8 cellular contexts compared by ENCODE assay signal in the genomic region with DNA sequence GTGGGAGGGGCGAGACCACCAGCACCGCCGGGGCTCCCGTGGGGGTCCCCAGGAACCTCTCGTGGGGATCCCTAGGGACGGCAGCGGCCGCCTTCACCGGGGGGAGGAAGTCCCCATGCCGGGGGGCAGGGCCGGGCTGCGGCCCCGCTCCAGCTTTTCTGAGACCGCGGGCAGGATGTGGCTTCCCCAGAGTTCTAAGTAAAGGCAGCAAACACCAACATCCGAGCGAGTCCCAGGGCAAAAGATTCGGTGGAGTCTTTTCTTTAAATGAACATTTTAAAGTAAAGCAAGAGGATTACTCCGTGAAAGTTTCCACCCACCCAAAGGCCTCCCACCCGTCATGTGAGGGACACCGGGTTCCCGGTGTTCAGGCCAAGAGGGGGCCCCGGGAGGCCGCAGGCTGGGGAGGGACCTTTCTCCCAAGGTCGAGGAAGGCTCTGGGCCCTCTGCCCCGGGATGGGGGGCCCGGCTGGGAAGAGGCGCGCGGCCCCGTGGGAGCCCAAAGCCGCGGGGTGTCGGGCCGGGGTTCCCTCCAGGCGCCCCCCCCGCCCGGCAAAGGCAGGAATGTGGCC. TPM values are rescaled to one million over a fixed set of nuclear protein-coding genes. Genes with fewer than 3 reads are reported as not detected.
A peak's percentile ranks its signal among the peaks of the same experiment; 100 is the strongest.
DNase-seq lines count a peak whose midpoint lies in the region; ATAC-seq and TF ChIP-seq lines count a peak whose summit lies in the region.

No MANE protein-coding gene starts in this region.

- H3K9me3 ChIP-seq in BE2C, result no peaks in the 10 kb centered on the region

- no peaks in the 10 kb centered on the region for H3K9me3 Mint-ChIP-seq in activated CD4-positive, alpha-beta memory T cell treated with anti-CD3 and anti-CD28 coated beads for 36 hours
- H3K9me3 Mint-ChIP-seq in neural crest cell, result no peaks in the 10 kb centered on the region

- ATAC-seq in HG02798 (IDR thresholded peaks at IDR 0.05; ENCODE audit: poor library complexity, unreplicated experiment), result peak; percentile 40
- ATAC-seq in esophagus mucosa, result peak; percentile 31
- ATAC-seq in GM21576 (IDR thresholded peaks at IDR 0.05; ENCODE audit: unreplicated experiment), result no peak

- intact Hi-C loops in activated CD4-positive, alpha-beta memory T cell treated with anti-CD3 and anti-CD28 coated beads for 36 hours (cut with micrococcal nuclease), result no loop called here

- TF ChIP-seq CTCF in BE2C (IDR thresholded peaks at IDR 0.05; ENCODE audit: low read depth, low read length), result no peak
- no peak for TF ChIP-seq CTCF in neural crest cell (conservative IDR thresholded peaks at IDR 0.05)

- POLR2A ChIA-PET in activated CD4-positive, alpha-beta memory T cell treated with anti-CD3 and anti-CD28 coated beads for 36 hours (lab: Charles Lee), result interaction anchor here (0.5 to 1.0 kb wide), 3 partner anchors 25 to 78 kb away, joined by 3 to 4 read pairs (median 4); no protein-coding TSS in a partner anchor

- no peaks in the 10 kb centered on the region for H3K36me3 Mint-ChIP-seq in activated CD4-positive, alpha-beta memory T cell treated with anti-CD3 and anti-CD28 coated beads for 36 hours
- H3K36me3 Mint-ChIP-seq in neural crest cell (ENCODE audit: low read depth), result no peaks in the 10 kb centered on the region

- H3K4me3 Mint-ChIP-seq in activated CD4-positive, alpha-beta memory T cell treated with anti-CD3 and anti-CD28 coated beads for 36 hours, result peak overlapping the region; percentile 90
- peak overlapping the region; percentile 87 for H3K4me3 Mint-ChIP-seq in neural crest cell

- no peaks in the 10 kb centered on the region for H3K4me1 ChIP-seq in BE2C

- peak overlapping the region; percentile 45 for H3K4me3 ChIP-seq in BE2C (ENCODE audit: low read depth, low read length)

- CTCF ChIA-PET in activated CD4-positive, alpha-beta memory T cell treated with anti-CD3 and anti-CD28 coated beads for 36 hours (lab: Charles Lee), result interaction anchor here (0.6 to 1.7 kb wide), 2 partner anchors 75 to 77 kb away, joined by 5 read pairs; no protein-coding TSS in a partner anchor

- DNase-seq in BE2C (peak; percentile 14), neural crest cell (ENCODE audit: low read depth, low spot score) (peak; percentile 26), ureter (ENCODE audit: low spot score) (peak; percentile 54), NCI-H146 (lab: John Stamatoyannopoulos, UW) (no peak)
- DNase-seq in activated CD4-positive, alpha-beta memory T cell treated with anti-CD3 and anti-CD28 coated beads for 36 hours, result peak; percentile 85

- no peaks in the 10 kb centered on the region for H3K27me3 ChIP-seq in BE2C

- peaks cover 7% of the 10 kb centered on the region for H3K4me1 Mint-ChIP-seq in activated CD4-positive, alpha-beta memory T cell treated with anti-CD3 and anti-CD28 coated beads for 36 hours (ENCODE audit: low read depth)
- H3K4me1 Mint-ChIP-seq in neural crest cell, result peaks cover 14% of the 10 kb centered on the region

- H3K36me3 ChIP-seq in BE2C, result no peaks in the 10 kb centered on the region

- peaks cover 5% of the 10 kb centered on the region for H3K27me3 Mint-ChIP-seq in activated CD4-positive, alpha-beta memory T cell treated with anti-CD3 and anti-CD28 coated beads for 36 hours
- H3K27me3 Mint-ChIP-seq in neural crest cell (ENCODE audit: low read depth), result peaks cover 30% of the 10 kb centered on the region

- peak overlapping the region; percentile 89 for H3K27ac Mint-ChIP-seq in activated CD4-positive, alpha-beta memory T cell treated with anti-CD3 and anti-CD28 coated beads for 36 hours
- H3K27ac Mint-ChIP-seq in neural crest cell (ENCODE audit: unreplicated experiment), result no peak overlapping the region

RNA-seq across cellular contexts. Expression of gene RFLNB, which starts 44.1 kb away (rescaled TPM):
- 1.2 TPM for polyA plus RNA-seq in BE2C (2012; ENCODE audit: insufficient read depth, insufficient read length, low read depth)
- total RNA-seq in activated CD4-positive, alpha-beta memory T cell treated with anti-CD3 and anti-CD28 coated beads for 36 hours, result 10 to 100 TPM; 49.0 to 49.1 TPM
- total RNA-seq in esophagus mucosa, result 1.7 TPM
- 11.5 and 12.5 TPM in 2 replicates for total RNA-seq in neural crest cell
- total RNA-seq in ureter, result 13.2 TPM
